ENCODE assay signal across 20 cellular contexts in genomic region chr5:96655506-96655905, GRCh38. TPM values are rescaled to one million over a fixed set of nuclear protein-coding genes. Genes with fewer than 3 reads are reported as not detected.
DNase-seq lines count a peak whose midpoint lies in the region; ATAC-seq and TF ChIP-seq lines count a peak whose summit lies in the region.
"Had no signal": no experiment of that assay in that cellular context is flagged by ENCODE, and none has a peak within 500 bp of the region (broad histone marks: within the 10 kb centered on the region; RNA-seq: fewer than 3 reads in every experiment).

No MANE protein-coding gene starts in this region.

- H3K27ac ChIP-seq in GM23248 (no peak overlapping the region), epithelial cell of prostate (peak overlapping the region; percentile 68), right lobe of liver (no peak overlapping the region), GM23338 (ENCODE audit: low read depth) (no peak overlapping the region)
- H3K27ac ChIP-seq: left ventricle myocardium inferior, upper lobe of right lung had no signal

- no peaks in the 10 kb centered on the region for H3K9me3 Mint-ChIP-seq in GM23338
- H3K9me3 Mint-ChIP-seq: activated naive CD4-positive, alpha-beta T cell treated with anti-CD3 and anti-CD28 coated beads, Interleukin-2, amount 50 U/mL, for 24 hours had no signal

- H3K27me3 ChIP-seq in GM23248 (replicated peaks; ENCODE audit: insufficient read depth) (no peaks in the 10 kb centered on the region), right lobe of liver (no peaks in the 10 kb centered on the region), GM23338 (ENCODE audit: insufficient read depth) (peaks cover 19% of the 10 kb centered on the region)
- H3K27me3 ChIP-seq: upper lobe of right lung had no signal

- H3K36me3 ChIP-seq in GM23248 (ENCODE audit: low read depth) = no peaks in the 10 kb centered on the region
- no peaks in the 10 kb centered on the region for H3K36me3 ChIP-seq in right lobe of liver
- no peaks in the 10 kb centered on the region for H3K36me3 ChIP-seq in GM23338 (ENCODE audit: insufficient read depth)
- H3K36me3 ChIP-seq: BLaER1 treated with 17β-estradiol and CSF1 and Interleukin-3, amounts not matched to agents 10 nM and 100 nM; left ventricle myocardium inferior; spleen; upper lobe of right lung had no signal

- DNase-seq in GM23248 (peak; percentile 58), epithelial cell of prostate (ENCODE audit: low read depth, low spot score) (no peak), renal cortical epithelial cell (ENCODE audit: low read depth) (peak; percentile 31), right lobe of liver (no peak), GM23338 (ENCODE audit: low spot score) (no peak)
- DNase-seq in activated naive CD4-positive, alpha-beta T cell treated with Interleukin-2 at 50 U/mL for 16 hours = no peak
- DNase-seq: activated CD4-positive, alpha-beta T cell treated with anti-CD3 and anti-CD28 coated beads for 4 hours; DMS53; left ventricle myocardium inferior; NCI-H1105 treated with DMSO at 0.1 percent for 48 hours; NCI-H2171; posterior cingulate gyrus; SHP77; spleen; stimulated activated naive CD4-positive, alpha-beta T cell; upper lobe of right lung had no signal

- TF ChIP-seq CTCF in right lobe of liver (IDR thresholded peaks at IDR 0.05) (no peak), GM23338 (conservative IDR thresholded peaks at IDR 0.05; ENCODE audit: low read depth in 2 of 2) (no peak)

- WGBS in GM23248 (ENCODE audit: low coverage in 1 of 2, low lambda C conversion rate in 2 of 2, missing lambda C conversion rate in 2 of 2), 2 experiments = 28 to 43% methylated on average over 1 of the region's 1 CpG
- 53% methylated on average over 1 of the region's 1 CpG for WGBS in right lobe of liver (ENCODE audit: insufficient coverage, low coverage, low lambda C conversion rate, missing lambda C conversion rate)

- peaks cover 4% of the 10 kb centered on the region for H3K27me3 Mint-ChIP-seq in GM23338 (ENCODE audit: insufficient read depth, low read depth, poor library complexity)

- TF ChIP-seq POLR2A in right lobe of liver (IDR thresholded peaks at IDR 0.05) = no peak

- in situ Hi-C loops in GM23248 (cut with MboI) = no loop called here

- no peaks in the 10 kb centered on the region for H3K9me3 ChIP-seq in GM23248 (ENCODE audit: low read depth)
- H3K9me3 ChIP-seq in right lobe of liver = no peaks in the 10 kb centered on the region
- H3K9me3 ChIP-seq: BLaER1 treated with 17β-estradiol and CSF1 and Interleukin-3, amounts not matched to agents 10 nM and 100 nM; left ventricle myocardium inferior; spleen; upper lobe of right lung had no signal

- H3K9ac ChIP-seq in GM23248 = no peak overlapping the region
- H3K9ac ChIP-seq: BLaER1 treated with 17β-estradiol and CSF1 and Interleukin-3, amounts not matched to agents 10 nM and 100 nM had no signal

- H3K4me3 ChIP-seq in GM23248 (no peak overlapping the region), right lobe of liver (no peak overlapping the region), GM23338 (no peak overlapping the region)
- H3K4me3 ChIP-seq: BLaER1 treated with 17β-estradiol and CSF1 and Interleukin-3, amounts not matched to agents 10 nM and 100 nM; left ventricle myocardium inferior; spleen; upper lobe of right lung had no signal

- H3K4me2 ChIP-seq in GM23248 (ENCODE audit: unreplicated experiment) = peak overlapping the region; percentile 2
- H3K4me2 ChIP-seq in GM23338 = no peak overlapping the region

- H3K4me1 Mint-ChIP-seq in GM23338 = peaks cover 17% of the 10 kb centered on the region

- no peaks in the 10 kb centered on the region; the same call in 1 of the 2 replicates for H3K9me2 ChIP-seq in GM23248 (ENCODE audit: insufficient read depth)
- H3K9me2 ChIP-seq in GM23338 (ENCODE audit: insufficient read depth) = no peaks in the 10 kb centered on the region

- no peaks in the 10 kb centered on the region for H4K20me1 ChIP-seq in GM23248 (ENCODE audit: insufficient read depth)
- no peaks in the 10 kb centered on the region for H4K20me1 ChIP-seq in GM23338 (replicated peaks; ENCODE audit: insufficient read depth)
- H4K20me1 ChIP-seq: BLaER1 treated with 17β-estradiol and CSF1 and Interleukin-3, amounts not matched to agents 10 nM and 100 nM had no signal

- H3K4me3 Mint-ChIP-seq in GM23338 = no peak overlapping the region
- H3K4me3 Mint-ChIP-seq: activated naive CD4-positive, alpha-beta T cell treated with anti-CD3 and anti-CD28 coated beads, Interleukin-2, amount 50 U/mL, for 24 hours had no signal

- H3K4me1 ChIP-seq in GM23248 (ENCODE audit: insufficient read depth) (peaks cover 44% of the 10 kb centered on the region), right lobe of liver (no peaks in the 10 kb centered on the region), GM23338 (ENCODE audit: insufficient read depth) (peaks cover 5% of the 10 kb centered on the region)

- ATAC-seq in SK-N-SH treated with all-trans-retinoic acid at 6 μM for 48 hours (peak; percentile 75), right lobe of liver (no peak), HG03439 (IDR thresholded peaks at IDR 0.05; ENCODE audit: unreplicated experiment) (no peak), GM23338 (no peak)
- ATAC-seq: upper lobe of right lung had no signal

- H3K79me2 ChIP-seq in GM23248 (ENCODE audit: insufficient read depth) (no peaks in the 10 kb centered on the region), GM23338 (replicated peaks; ENCODE audit: insufficient read depth) (no peaks in the 10 kb centered on the region)

- no peaks in the 10 kb centered on the region for H3K36me3 Mint-ChIP-seq in GM23338 (ENCODE audit: low read depth)
- H3K36me3 Mint-ChIP-seq: activated naive CD4-positive, alpha-beta T cell treated with anti-CD3 and anti-CD28 coated beads, Interleukin-2, amount 50 U/mL, for 24 hours had no signal

- H2AFZ ChIP-seq in GM23248 (no peak overlapping the region), GM23338 (no peak overlapping the region)

- H3F3A ChIP-seq in GM23248 (ENCODE audit: insufficient read depth) = peaks cover 31% of the 10 kb centered on the region
- H3F3A ChIP-seq in GM23338 (replicated peaks; ENCODE audit: low read depth) = no peaks in the 10 kb centered on the region

- intact Hi-C loops in right lobe of liver (cut with DNase I) = no loop called here

- H3K27ac Mint-ChIP-seq in GM23338 = no peak overlapping the region
- H3K27ac Mint-ChIP-seq: activated naive CD4-positive, alpha-beta T cell treated with anti-CD3 and anti-CD28 coated beads, Interleukin-2, amount 50 U/mL, for 24 hours had no signal

TF ChIP-seq in SK-N-SH treated with all-trans-retinoic acid at 6 μM for 48 hours, 23 proteins besides CTCF, POLR2A, EP300 and RAD21:
- no peak for TF ChIP-seq ZNF8 (CRISPR knock-in tag; IDR thresholded peaks at IDR 0.05)
- TF ChIP-seq GLIS3 (CRISPR knock-in tag; IDR thresholded peaks at IDR 0.05) = no peak
- TF ChIP-seq, protein P1, sequence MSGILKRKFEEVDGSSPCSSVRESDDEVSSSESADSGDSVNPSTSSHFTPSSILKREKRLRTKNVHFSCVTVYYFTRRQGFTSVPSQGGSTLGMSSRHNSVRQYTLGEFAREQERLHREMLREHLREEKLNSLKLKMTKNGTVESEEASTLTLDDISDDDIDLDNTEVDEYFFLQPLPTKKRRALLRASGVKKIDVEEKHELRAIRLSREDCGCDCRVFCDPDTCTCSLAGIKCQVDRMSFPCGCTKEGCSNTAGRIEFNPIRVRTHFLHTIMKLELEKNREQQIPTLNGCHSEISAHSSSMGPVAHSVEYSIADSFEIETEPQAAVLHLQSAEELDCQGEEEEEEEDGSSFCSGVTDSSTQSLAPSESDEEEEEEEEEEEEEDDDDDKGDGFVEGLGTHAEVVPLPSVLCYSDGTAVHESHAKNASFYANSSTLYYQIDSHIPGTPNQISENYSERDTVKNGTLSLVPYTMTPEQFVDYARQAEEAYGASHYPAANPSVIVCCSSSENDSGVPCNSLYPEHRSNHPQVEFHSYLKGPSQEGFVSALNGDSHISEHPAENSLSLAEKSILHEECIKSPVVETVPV (CRISPR knock-in tag; IDR thresholded peaks at IDR 0.05) = no peak

TF ChIP-seq in GM23338, 12 proteins besides CTCF, POLR2A, EP300 and RAD21 (continues in another document):
- TF ChIP-seq, protein P2, sequence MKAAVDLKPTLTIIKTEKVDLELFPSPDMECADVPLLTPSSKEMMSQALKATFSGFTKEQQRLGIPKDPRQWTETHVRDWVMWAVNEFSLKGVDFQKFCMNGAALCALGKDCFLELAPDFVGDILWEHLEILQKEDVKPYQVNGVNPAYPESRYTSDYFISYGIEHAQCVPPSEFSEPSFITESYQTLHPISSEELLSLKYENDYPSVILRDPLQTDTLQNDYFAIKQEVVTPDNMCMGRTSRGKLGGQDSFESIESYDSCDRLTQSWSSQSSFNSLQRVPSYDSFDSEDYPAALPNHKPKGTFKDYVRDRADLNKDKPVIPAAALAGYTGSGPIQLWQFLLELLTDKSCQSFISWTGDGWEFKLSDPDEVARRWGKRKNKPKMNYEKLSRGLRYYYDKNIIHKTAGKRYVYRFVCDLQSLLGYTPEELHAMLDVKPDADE (IDR thresholded peaks at IDR 0.05) = no peak

RNA-seq across cellular contexts. Expression of gene CAST, which starts 6.7 kb away (rescaled TPM):
- 150 and 179 TPM in 2 replicates for total RNA-seq in GM23248 (2014; rRNA removed; shearing (Covaris generic))
- polyA plus RNA-seq in GM23248 (2016; fragmentation: Nextera tagmentation; extraction: Ambion mirVana) (188 and 196 TPM in 2 replicates), GM23338 (2016; fragmentation: Nextera tagmentation; extraction: Ambion mirVana) (53.0 and 57.7 TPM in 2 replicates)
- total RNA-seq in renal cortical epithelial cell (183 and 341 TPM in 2 replicates), right lobe of liver (100 to 1,000 TPM in 4 of 6 experiments, 10 to 100 TPM in 2; 86.8 to 187 (median 123) TPM)
- total RNA-seq in GM23338 (2014; rRNA removed; shearing (Covaris generic)) = 26.4 and 37.9 TPM in 2 replicates

Comparison
In these comparisons a context has a peak if more than half of its experiments do, and no peak if none do; other contexts are left out.
1. DNase-seq: peak in GM23248 (single experiment) and renal cortical epithelial cell (single experiment); none in epithelial cell of prostate (single experiment), right lobe of liver (0 of 3), GM23338 (single experiment) and activated naive CD4-positive, alpha-beta T cell treated with Interleukin-2 at 50 U/mL for 16 hours (single experiment).